8 cellular contexts compared by ENCODE assay signal in genomic region chr17:7914771-7915610, GRCh38. TPM values are rescaled to one million over a fixed set of nuclear protein-coding genes. Genes with fewer than 3 reads are reported as not detected.
DNase-seq lines count a peak whose midpoint lies in the region; ATAC-seq and TF ChIP-seq lines count a peak whose summit lies in the region.

No MANE protein-coding gene starts in this region.

- ATAC-seq in GM19452 (IDR thresholded peaks at IDR 0.05; ENCODE audit: unreplicated experiment) = no peak

- peaks cover 16% of the 10 kb centered on the region for H3K36me3 ChIP-seq in WERI-Rb-1

- no peaks in the 10 kb centered on the region for H3K9me3 ChIP-seq in WERI-Rb-1 (ENCODE audit: severe bottlenecking)

- H3K4me3 ChIP-seq in HFF-Myc (replicated peaks; ENCODE audit: low read depth, low read length) (peak overlapping the region; percentile 58), WERI-Rb-1 (ENCODE audit: low read depth, low read length) (peak overlapping the region; percentile 72), fibroblast of villous mesenchyme (ENCODE audit: low read depth, low read length) (peak overlapping the region; percentile 67)

- DNase-seq in DMS53 (lab: John Stamatoyannopoulos, UW) (peak; percentile 54), HFF-Myc (ENCODE audit: extremely low read depth, low read depth) (peak; percentile 10), WERI-Rb-1 (no peak), fibroblast of villous mesenchyme (ENCODE audit: low read depth) (peak; percentile 55), pons (ENCODE audit: low spot score) (peak; percentile 57), NCI-H146 (lab: John Stamatoyannopoulos, UW) (no peak), NCI-H345 treated with DMSO at 0.1 percent for 48 hours (lab: John Stamatoyannopoulos, UW; ENCODE audit: unreplicated experiment) (no peak)

- no peaks in the 10 kb centered on the region for H3K27me3 ChIP-seq in WERI-Rb-1 (ENCODE audit: insufficient read depth, low read depth, severe bottlenecking)

- peak overlapping the region; percentile 91 for H3K27ac ChIP-seq in WERI-Rb-1

- TF ChIP-seq CTCF in HFF-Myc (IDR thresholded peaks at IDR 0.05; ENCODE audit: low read depth, low read length, missing control alignments) = no peak
- TF ChIP-seq CTCF in WERI-Rb-1 (IDR thresholded peaks at IDR 0.05; ENCODE audit: low read depth, low read length) = no peak
- no peak for TF ChIP-seq CTCF in fibroblast of villous mesenchyme (IDR thresholded peaks at IDR 0.05; ENCODE audit: insufficient read depth, low read depth, low read length)

RNA-seq across cellular contexts. Expression of gene RNF227, which starts 1.1 kb away (rescaled TPM):
- 2.2 and 4.2 TPM in 2 replicates for total RNA-seq in fibroblast of villous mesenchyme

RNA-seq across cellular contexts. Expression of gene KCNAB3, which starts 14.7 kb away (rescaled TPM):
- 1.3 and 1.7 TPM in 2 replicates for total RNA-seq in fibroblast of villous mesenchyme

RNA-seq across cellular contexts. Expression of gene TRAPPC1, which starts 16.8 kb away (rescaled TPM):
- 42.7 and 47.4 TPM in 2 replicates for total RNA-seq in fibroblast of villous mesenchyme

RNA-seq across cellular contexts. Expression of gene CNTROB, which starts 17.0 kb away (rescaled TPM):
- 21.3 and 25.5 TPM in 2 replicates for total RNA-seq in fibroblast of villous mesenchyme

RNA-seq across cellular contexts. Expression of gene CHD3, which starts 26.4 kb away (rescaled TPM):
- total RNA-seq in fibroblast of villous mesenchyme = 103 and 111 TPM in 2 replicates

Comparison
In these comparisons a context has a peak if more than half of its experiments do, and no peak if none do; other contexts are left out.
1. DNase-seq: peak in DMS53 (single experiment), HFF-Myc (single experiment), fibroblast of villous mesenchyme (single experiment) and pons (single experiment); none in WERI-Rb-1 (single experiment), NCI-H146 (single experiment) and NCI-H345 treated with DMSO at 0.1 percent for 48 hours (single experiment).
2. Peak in every context shown above with its lines, with median percentiles within 50 percentile points of each other: H3K4me3 ChIP-seq.